ENCODE assay signal across 8 cellular contexts in the genomic region with DNA sequence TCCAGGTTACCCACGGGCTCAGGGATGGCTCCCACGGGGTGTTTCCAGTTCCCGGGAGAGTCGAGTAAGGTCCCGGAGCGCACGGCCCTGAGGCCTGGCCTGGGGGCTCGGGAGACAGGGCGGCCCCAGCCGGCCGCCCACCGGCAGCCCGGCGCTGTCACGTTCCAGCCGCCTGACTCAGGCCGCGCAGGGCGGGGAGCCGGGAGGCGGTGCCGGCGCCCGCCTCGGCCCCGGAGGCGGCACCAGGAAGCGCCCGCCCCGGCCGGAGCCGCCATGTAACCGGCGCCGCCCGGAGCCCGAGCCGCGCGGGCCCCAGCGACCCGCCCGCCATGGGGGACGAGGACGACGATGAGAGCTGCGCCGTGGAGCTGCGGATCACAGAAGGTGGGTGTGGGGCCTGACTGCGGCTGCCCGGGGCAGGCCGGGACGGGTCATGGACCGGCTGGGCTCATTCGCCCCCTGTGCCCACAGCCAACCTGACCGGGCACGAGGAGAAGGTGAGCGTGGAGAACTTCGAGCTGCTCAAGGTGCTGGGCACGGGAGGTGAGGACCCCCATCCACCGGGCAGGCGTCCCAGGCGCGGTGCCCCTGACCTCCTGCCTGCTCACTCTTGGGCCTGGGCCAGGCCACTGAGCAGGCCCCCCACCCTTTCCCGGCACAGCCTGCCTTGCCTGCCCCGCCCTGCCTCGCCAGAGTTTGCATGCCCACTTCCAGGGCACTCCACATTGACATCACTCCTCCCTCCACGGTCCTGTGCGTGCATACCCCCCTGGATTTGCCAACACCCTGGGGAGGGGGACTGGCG. TPM values are rescaled to one million over a fixed set of nuclear protein-coding genes. Genes with fewer than 3 reads are reported as not detected.
DNase-seq lines count a peak whose midpoint lies in the region; ATAC-seq lines count a peak whose summit lies in the region.

A gene (plus strand): TSS at position 256 of the 805 bp plus-strand sequence. CDS start 74 bp downstream, at position 330.

- ATAC-seq in HG03045 (IDR thresholded peaks at IDR 0.05; ENCODE audit: unreplicated experiment): peak; percentile 47
- peak; percentile 91 for ATAC-seq in Right ventricle myocardium superior (ENCODE audit: poor library complexity)
- peak; percentile 89 for ATAC-seq in aorta (ENCODE audit: low FRiP score)

- H3K9me3 ChIP-seq in aorta (ENCODE audit: control insufficient read depth, low read length): no peaks in the 10 kb centered on the region

- peak within 1 kb of the TSS; percentile 72 to 74 for H3K4me3 ChIP-seq in aorta (ENCODE audit: low read length in 2 of 2)

- no peaks in the 10 kb centered on the region for H3K27me3 ChIP-seq in aorta (ENCODE audit: control insufficient read depth in 1 of 2, insufficient read depth in 2 of 2, low read length in 1 of 2)

- H3K36me3 ChIP-seq in aorta (ENCODE audit: control insufficient read depth in 1 of 2, insufficient read depth in 2 of 2, low read length in 1 of 2): peaks cover 2 to 4% of the 10 kb centered on the region in 2 donors

- intact Hi-C loops in Right ventricle myocardium superior (cut with DNase I): loop anchor here (5.0 kb wide), 1 partner anchor 42 kb away; a partner anchor contains a TSS
- intact Hi-C loops in aorta (cut with DNase I): loop anchor here in 1 of 2 donors (5.0 kb wide), 1 partner anchor 42 kb away; a partner anchor contains a TSS

- no peaks in the 10 kb centered on the region for H3K4me1 ChIP-seq in aorta (ENCODE audit: control insufficient read depth in 1 of 2, insufficient read depth in 2 of 2, low read length in 2 of 2)

- DNase-seq in NCI-H2029 (lab: John Stamatoyannopoulos, UW) (peak; percentile 26), NCI-H2029 treated with DMSO at 0.1 percent for 48 hours (lab: John Stamatoyannopoulos, UW) (no peak), RKO (ENCODE audit: low spot score) (peak; percentile 65), amniotic epithelial cell (ENCODE audit: low read depth) (peak; percentile 48), Right ventricle myocardium superior (peak; percentile 77), nucleus accumbens (lab: John Stamatoyannopoulos, UW) (peak in 39 of 56 donors; percentile 17 to 76 (median 42)), aorta (peak; percentile 72 to 89)

- H3K27ac ChIP-seq in aorta (ENCODE audit: low read depth in 1 of 2, low read length in 2 of 2): peak within 1 kb of the TSS; percentile 1 to 87

- 0 to 1% methylated on average over 56 to 70 of the region's 70 CpGs for WGBS in aorta, 2 donors

RNA-seq across cellular contexts. Expression of the gene that starts here (rescaled TPM):
- total RNA-seq in Right ventricle myocardium superior: 14.6 TPM
- 10 to 100 TPM; 25.8 to 31.8 TPM for total RNA-seq in aorta
- 10 to 100 TPM; 14.1 to 27.2 TPM for polyA plus RNA-seq in aorta
